In genomic region chr12:56237552-56237951, GRCh38 we compare ENCODE assay signal across 1 cellular context.
TF ChIP-seq lines count a peak whose summit lies in the region.

No MANE protein-coding gene starts in this region.

TF ChIP-seq in HepG2, 621 proteins besides CTCF, POLR2A, EP300 and RAD21:
- TF ChIP-seq ZBTB7B (CRISPR knock-in tag; IDR thresholded peaks at IDR 0.05) (no peak), AGO2 (optimal IDR thresholded peaks at IDR 0.05; ENCODE audit: low read depth, low read length) (peak; percentile 40), RBFOX2 (IDR thresholded peaks at IDR 0.05; ENCODE audit: low read depth, low read length) (peak; percentile 50; the same call in 1 of the 2 replicates), ZNF572 (CRISPR knock-in tag; IDR thresholded peaks at IDR 0.05) (no peak), HNRNPL (IDR thresholded peaks at IDR 0.05; ENCODE audit: low read depth, low read length) (0 out of 2 replicates have a peak, but pooled peaks have one; percentile 24)
